ENCODE assay signal across 2 cellular contexts in the genomic region with DNA sequence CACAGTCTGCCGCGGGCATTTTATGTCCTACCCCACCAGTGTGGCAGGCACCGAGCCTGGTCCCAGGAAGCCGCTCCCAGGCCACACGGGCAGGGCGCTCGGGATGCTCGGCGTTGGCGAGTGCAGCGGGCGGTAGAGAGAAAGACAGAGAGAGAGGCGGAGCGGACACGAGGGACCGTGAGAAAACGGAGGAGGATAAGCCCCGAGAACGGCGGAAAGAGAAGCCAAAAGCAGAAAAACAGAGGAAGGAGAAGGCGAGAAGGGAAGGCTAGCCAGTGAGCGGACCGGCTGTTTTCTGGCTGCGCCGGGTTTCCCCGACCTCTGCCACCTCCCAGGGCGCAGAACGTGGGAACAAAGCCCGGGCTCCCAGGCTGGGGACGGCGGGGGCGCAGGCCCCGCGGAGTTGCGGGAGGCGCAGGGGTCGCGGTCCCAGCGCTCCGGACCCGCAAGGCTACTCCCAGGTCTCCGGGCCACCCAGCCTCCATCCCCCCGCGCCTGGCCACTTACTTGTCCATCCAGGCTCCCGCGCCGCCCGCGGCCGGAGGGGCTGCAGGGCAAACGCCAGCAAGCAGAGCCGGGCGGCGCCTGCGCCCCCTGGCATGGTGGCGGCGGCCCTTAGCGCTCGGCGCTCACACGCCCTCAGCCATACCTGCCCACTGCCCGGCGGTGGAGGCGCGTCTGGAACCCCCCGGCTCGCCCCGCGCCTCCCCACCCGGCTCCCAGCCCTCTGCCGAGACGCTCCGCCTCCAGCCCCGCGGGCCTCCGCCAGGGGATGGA.
TF ChIP-seq lines count a peak whose summit lies in the region.

A gene with protein sequence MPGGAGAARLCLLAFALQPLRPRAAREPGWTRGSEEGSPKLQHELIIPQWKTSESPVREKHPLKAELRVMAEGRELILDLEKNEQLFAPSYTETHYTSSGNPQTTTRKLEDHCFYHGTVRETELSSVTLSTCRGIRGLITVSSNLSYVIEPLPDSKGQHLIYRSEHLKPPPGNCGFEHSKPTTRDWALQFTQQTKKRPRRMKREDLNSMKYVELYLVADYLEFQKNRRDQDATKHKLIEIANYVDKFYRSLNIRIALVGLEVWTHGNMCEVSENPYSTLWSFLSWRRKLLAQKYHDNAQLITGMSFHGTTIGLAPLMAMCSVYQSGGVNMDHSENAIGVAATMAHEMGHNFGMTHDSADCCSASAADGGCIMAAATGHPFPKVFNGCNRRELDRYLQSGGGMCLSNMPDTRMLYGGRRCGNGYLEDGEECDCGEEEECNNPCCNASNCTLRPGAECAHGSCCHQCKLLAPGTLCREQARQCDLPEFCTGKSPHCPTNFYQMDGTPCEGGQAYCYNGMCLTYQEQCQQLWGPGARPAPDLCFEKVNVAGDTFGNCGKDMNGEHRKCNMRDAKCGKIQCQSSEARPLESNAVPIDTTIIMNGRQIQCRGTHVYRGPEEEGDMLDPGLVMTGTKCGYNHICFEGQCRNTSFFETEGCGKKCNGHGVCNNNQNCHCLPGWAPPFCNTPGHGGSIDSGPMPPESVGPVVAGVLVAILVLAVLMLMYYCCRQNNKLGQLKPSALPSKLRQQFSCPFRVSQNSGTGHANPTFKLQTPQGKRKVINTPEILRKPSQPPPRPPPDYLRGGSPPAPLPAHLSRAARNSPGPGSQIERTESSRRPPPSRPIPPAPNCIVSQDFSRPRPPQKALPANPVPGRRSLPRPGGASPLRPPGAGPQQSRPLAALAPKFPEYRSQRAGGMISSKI (minus strand): TSS at position 680 of the 777 bp plus-strand sequence. CDS start 79 bp downstream, at position 601.

TF ChIP-seq in A549, 52 proteins besides CTCF, POLR2A, EP300 and RAD21:
- TF ChIP-seq HOXA7 (CRISPR knock-in tag; IDR thresholded peaks at IDR 0.05) (no peak), JUN (IDR thresholded peaks at IDR 0.05) (peak in 1 of 2 experiments; percentile 30; a peak in 1 of 5 replicates), CHD4 (IDR thresholded peaks at IDR 0.05; ENCODE audit: borderline replicate concordance) (no peak; the same call in 1 of the 2 replicates), NPAS2 (CRISPR knock-in tag; IDR thresholded peaks at IDR 0.05; ENCODE audit: borderline replicate concordance) (no peak), RARB (CRISPR knock-in tag; IDR thresholded peaks at IDR 0.05) (no peak), KDM5A (IDR thresholded peaks at IDR 0.05) (no peak), NR3C1 (IDR thresholded peaks at IDR 0.05) (no peak), HDAC2 (IDR thresholded peaks at IDR 0.05) (no peak; the same call in 1 of the 2 replicates), MAFK (IDR thresholded peaks at IDR 0.05; ENCODE audit: partially characterized antibody) (no peak), RCOR1 (IDR thresholded peaks at IDR 0.05; ENCODE audit: low read depth, low read length) (no peak), SREBF2 (IDR thresholded peaks at IDR 0.05) (no peak), SMC3 (IDR thresholded peaks at IDR 0.05) (0 out of 3 replicates have a peak, but pooled peaks have one; percentile 13), EHMT2 (IDR thresholded peaks at IDR 0.05; ENCODE audit: low read depth) (no peak), RFX5 (IDR thresholded peaks at IDR 0.05) (no peak), ZFP36 (IDR thresholded peaks at IDR 0.05; ENCODE audit: borderline replicate concordance, partially characterized antibody) (no peak), PHF8 (IDR thresholded peaks at IDR 0.05; ENCODE audit: borderline replicate concordance, low read depth) (no peak), KDM1A (IDR thresholded peaks at IDR 0.05; ENCODE audit: low read depth) (no peak), ZSCAN20 (CRISPR knock-in tag; IDR thresholded peaks at IDR 0.05) (no peak), JUNB (IDR thresholded peaks at IDR 0.05) (no peak)
- TF ChIP-seq, protein P1, sequence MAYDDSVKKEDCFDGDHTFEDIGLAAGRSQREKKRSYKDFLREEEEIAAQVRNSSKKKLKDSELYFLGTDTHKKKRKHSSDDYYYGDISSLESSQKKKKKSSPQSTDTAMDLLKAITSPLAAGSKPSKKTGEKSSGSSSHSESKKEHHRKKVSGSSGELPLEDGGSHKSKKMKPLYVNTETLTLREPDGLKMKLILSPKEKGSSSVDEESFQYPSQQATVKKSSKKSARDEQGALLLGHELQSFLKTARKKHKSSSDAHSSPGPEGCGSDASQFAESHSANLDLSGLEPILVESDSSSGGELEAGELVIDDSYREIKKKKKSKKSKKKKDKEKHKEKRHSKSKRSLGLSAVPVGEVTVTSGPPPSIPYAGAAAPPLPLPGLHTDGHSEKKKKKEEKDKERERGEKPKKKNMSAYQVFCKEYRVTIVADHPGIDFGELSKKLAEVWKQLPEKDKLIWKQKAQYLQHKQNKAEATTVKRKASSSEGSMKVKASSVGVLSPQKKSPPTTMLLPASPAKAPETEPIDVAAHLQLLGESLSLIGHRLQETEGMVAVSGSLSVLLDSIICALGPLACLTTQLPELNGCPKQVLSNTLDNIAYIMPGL (CRISPR knock-in tag; IDR thresholded peaks at IDR 0.05; ENCODE audit: borderline replicate concordance) = no peak
- TF ChIP-seq, protein P2, sequence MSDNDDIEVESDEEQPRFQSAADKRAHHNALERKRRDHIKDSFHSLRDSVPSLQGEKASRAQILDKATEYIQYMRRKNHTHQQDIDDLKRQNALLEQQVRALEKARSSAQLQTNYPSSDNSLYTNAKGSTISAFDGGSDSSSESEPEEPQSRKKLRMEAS (IDR thresholded peaks at IDR 0.05) = no peak
- TF ChIP-seq, protein P3, sequence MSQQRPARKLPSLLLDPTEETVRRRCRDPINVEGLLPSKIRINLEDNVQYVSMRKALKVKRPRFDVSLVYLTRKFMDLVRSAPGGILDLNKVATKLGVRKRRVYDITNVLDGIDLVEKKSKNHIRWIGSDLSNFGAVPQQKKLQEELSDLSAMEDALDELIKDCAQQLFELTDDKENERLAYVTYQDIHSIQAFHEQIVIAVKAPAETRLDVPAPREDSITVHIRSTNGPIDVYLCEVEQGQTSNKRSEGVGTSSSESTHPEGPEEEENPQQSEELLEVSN (IDR thresholded peaks at IDR 0.05; ENCODE audit: borderline replicate concordance, low read depth) = no peak
- TF ChIP-seq, protein P4, sequence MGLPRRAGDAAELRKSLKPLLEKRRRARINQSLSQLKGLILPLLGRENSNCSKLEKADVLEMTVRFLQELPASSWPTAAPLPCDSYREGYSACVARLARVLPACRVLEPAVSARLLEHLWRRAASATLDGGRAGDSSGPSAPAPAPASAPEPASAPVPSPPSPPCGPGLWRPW (IDR thresholded peaks at IDR 0.05) = no peak
- TF ChIP-seq, protein P5, sequence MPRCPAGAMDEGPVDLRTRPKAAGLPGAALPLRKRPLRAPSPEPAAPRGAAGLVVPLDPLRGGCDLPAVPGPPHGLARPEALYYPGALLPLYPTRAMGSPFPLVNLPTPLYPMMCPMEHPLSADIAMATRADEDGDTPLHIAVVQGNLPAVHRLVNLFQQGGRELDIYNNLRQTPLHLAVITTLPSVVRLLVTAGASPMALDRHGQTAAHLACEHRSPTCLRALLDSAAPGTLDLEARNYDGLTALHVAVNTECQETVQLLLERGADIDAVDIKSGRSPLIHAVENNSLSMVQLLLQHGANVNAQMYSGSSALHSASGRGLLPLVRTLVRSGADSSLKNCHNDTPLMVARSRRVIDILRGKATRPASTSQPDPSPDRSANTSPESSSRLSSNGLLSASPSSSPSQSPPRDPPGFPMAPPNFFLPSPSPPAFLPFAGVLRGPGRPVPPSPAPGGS (IDR thresholded peaks at IDR 0.05) = 0 out of 3 replicates have a peak, but pooled peaks have one; percentile 20
TF ChIP-seq in A549: peak in this region for 3.

TF ChIP-seq in H1, 55 proteins besides CTCF, POLR2A, EP300 and RAD21:
- TF ChIP-seq SIRT6 (IDR thresholded peaks at IDR 0.05; ENCODE audit: low read length) (no peak), SIN3A (conservative IDR thresholded peaks at IDR 0.05 in 1 of 2, IDR thresholded peaks at IDR 0.05 in 1 of 2; ENCODE audit: low read depth in 1 of 2, low read length in 2 of 2) (peak in 1 of 2 experiments; percentile 25; a peak in 1 of 4 replicates), ASH2L (IDR thresholded peaks at IDR 0.05; ENCODE audit: low read length) (peak; percentile 64), TAF7 (optimal IDR thresholded peaks at IDR 0.05; ENCODE audit: borderline replicate concordance, low read depth, low read length) (peak; percentile 36), YY1 (IDR thresholded peaks at IDR 0.05; ENCODE audit: low read depth, low read length) (0 out of 2 replicates have a peak, but pooled peaks have one; percentile 11), KDM1A (IDR thresholded peaks at IDR 0.05; ENCODE audit: borderline replicate concordance, low read length) (0 out of 2 replicates have a peak, but pooled peaks have one; percentile 31), EGR1 (IDR thresholded peaks at IDR 0.05; ENCODE audit: borderline replicate concordance, low read depth, low read length) (0 out of 2 replicates have a peak, but pooled peaks have one; percentile 2), GTF2F1 (IDR thresholded peaks at IDR 0.05; ENCODE audit: borderline replicate concordance, low read depth, low read length) (no peak), KDM4A (IDR thresholded peaks at IDR 0.05; ENCODE audit: low read depth, low read length, severe bottlenecking) (peak; percentile 86), RBBP5 (IDR thresholded peaks at IDR 0.05; ENCODE audit: borderline replicate concordance, low read depth, low read length) (0 out of 2 replicates have a peak, but pooled peaks have one; percentile 81)
- TF ChIP-seq, protein P6, sequence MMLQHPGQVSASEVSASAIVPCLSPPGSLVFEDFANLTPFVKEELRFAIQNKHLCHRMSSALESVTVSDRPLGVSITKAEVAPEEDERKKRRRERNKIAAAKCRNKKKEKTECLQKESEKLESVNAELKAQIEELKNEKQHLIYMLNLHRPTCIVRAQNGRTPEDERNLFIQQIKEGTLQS (IDR thresholded peaks at IDR 0.05; ENCODE audit: insufficient read depth, low read depth, low read length) = no peak
- TF ChIP-seq, protein P7, sequence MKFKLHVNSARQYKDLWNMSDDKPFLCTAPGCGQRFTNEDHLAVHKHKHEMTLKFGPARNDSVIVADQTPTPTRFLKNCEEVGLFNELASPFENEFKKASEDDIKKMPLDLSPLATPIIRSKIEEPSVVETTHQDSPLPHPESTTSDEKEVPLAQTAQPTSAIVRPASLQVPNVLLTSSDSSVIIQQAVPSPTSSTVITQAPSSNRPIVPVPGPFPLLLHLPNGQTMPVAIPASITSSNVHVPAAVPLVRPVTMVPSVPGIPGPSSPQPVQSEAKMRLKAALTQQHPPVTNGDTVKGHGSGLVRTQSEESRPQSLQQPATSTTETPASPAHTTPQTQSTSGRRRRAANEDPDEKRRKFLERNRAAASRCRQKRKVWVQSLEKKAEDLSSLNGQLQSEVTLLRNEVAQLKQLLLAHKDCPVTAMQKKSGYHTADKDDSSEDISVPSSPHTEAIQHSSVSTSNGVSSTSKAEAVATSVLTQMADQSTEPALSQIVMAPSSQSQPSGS (IDR thresholded peaks at IDR 0.05; ENCODE audit: low read length) = no peak
TF ChIP-seq in H1: peak in this region for 8.
